ENCODE assay signal across 1 cellular context in the genomic region with DNA sequence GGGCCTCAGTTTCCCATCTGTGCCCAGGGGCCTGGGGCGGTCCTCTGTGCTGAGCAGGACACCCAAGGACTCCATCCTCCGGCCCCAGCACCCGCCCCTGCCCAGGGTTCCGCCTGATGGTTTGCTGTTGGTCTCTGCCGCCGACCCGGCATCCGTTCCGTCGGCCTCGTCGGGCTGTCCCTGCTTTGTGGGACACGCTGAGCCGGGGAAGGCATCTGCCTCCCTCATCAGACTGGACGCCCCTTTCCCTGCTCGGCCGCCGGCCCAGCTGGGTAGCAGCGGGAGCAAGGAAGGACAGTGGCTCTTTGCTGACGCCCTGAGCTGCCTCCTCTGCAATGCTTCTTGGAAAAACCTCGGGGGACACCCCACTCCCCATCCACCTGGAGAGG.
TF ChIP-seq lines count a peak whose summit lies in the region.

No MANE protein-coding gene starts in this region.

TF ChIP-seq in HepG2, 621 proteins besides CTCF, POLR2A, EP300 and RAD21:
- TF ChIP-seq AGO1 (IDR thresholded peaks at IDR 0.05; ENCODE audit: low read depth, low read length, poor library complexity, severe bottlenecking), result peak; percentile 26
- TF ChIP-seq, protein P1, sequence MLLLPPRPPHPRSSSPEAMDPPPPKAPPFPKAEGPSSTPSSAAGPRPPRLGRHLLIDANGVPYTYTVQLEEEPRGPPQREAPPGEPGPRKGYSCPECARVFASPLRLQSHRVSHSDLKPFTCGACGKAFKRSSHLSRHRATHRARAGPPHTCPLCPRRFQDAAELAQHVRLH (CRISPR knock-in tag; IDR thresholded peaks at IDR 0.05; ENCODE audit: borderline replicate concordance, low read depth), result no peak
